ENCODE assay signal across 10 cellular contexts in the genomic region with DNA sequence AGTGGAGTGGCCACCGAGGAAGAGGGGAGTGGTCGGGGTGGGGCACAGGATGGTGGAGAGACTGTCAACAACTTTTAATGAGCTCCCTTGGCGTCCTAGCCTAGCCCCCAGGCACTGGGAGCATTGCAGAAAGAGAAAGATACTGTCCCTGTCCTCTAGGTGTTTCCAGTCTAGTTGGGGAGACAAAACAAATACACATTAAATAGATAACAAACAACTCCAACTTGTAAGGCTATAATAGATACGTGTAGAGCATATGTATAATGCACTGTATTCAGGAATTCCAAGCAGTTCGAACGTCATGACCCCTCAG. TPM values are rescaled to one million over a fixed set of nuclear protein-coding genes. Genes with fewer than 3 reads are reported as not detected.
DNase-seq lines count a peak whose midpoint lies in the region; ATAC-seq and TF ChIP-seq lines count a peak whose summit lies in the region.
"Had no signal": no experiment of that assay in that cellular context is flagged by ENCODE, and none has a peak within 500 bp of the region (broad histone marks: within the 10 kb centered on the region; RNA-seq: fewer than 3 reads in every experiment).

No MANE protein-coding gene starts in this region.

- no peak for DNase-seq in activated CD8-positive, alpha-beta memory T cell treated with anti-CD3 and anti-CD28 coated beads, Interleukin-2, amount 10 ng/mL, durations not matched to agents 7 days and 5 days
- DNase-seq in activated CD8-positive, alpha-beta memory T cell treated with anti-CD3 and anti-CD28 coated beads for 24 hours, result no peak
- no peak for DNase-seq in stomach
- no peak for DNase-seq in NCI-H82 (lab: John Stamatoyannopoulos, UW)

- H3K9me3 ChIP-seq in SU-DHL-6 (ENCODE audit: insufficient read depth, low read length) (no peaks in the 10 kb centered on the region), iPS-20b (ENCODE audit: insufficient read depth, low read depth, low read length) (no peaks in the 10 kb centered on the region), stomach (no peaks in the 10 kb centered on the region)

- H3K4me3 Mint-ChIP-seq in activated CD8-positive, alpha-beta memory T cell treated with anti-CD3 and anti-CD28 coated beads, Interleukin-2, amount 10 ng/mL, durations not matched to agents 7 days and 5 days, result peak overlapping the region; percentile 86

- peak overlapping the region; percentile 86 for H3K4me2 ChIP-seq in SU-DHL-6 (ENCODE audit: low read depth, low read length, poor library complexity, severe bottlenecking)

- H3K36me3 ChIP-seq in SU-DHL-6 (ENCODE audit: low read length) (no peaks in the 10 kb centered on the region), iPS-20b (ENCODE audit: insufficient read depth, low read depth, low read length) (no peaks in the 10 kb centered on the region), stomach (no peaks in the 10 kb centered on the region)

- no peak for TF ChIP-seq POLR2A in stomach (IDR thresholded peaks at IDR 0.05)

- H3K9me2 ChIP-seq in SU-DHL-6 (replicated peaks; ENCODE audit: insufficient read depth, low read length), result no peaks in the 10 kb centered on the region

- H3K4me1 ChIP-seq in iPS-20b (ENCODE audit: insufficient read depth, low read length), result peaks cover 20% of the 10 kb centered on the region; the same call in 1 of the 2 replicates
- peaks cover 11 to 26% (median 21%) of the 10 kb centered on the region in 4 donors for H3K4me1 ChIP-seq in stomach

- WGBS in stomach, 5 donors, result 17 to 31% (median 22%) methylated on average over 6 of the region's 6 CpGs

- H3K27ac Mint-ChIP-seq in activated CD8-positive, alpha-beta memory T cell treated with anti-CD3 and anti-CD28 coated beads, Interleukin-2, amount 10 ng/mL, durations not matched to agents 7 days and 5 days, result peak overlapping the region; percentile 48

- H3K4me3 ChIP-seq in SU-DHL-6 (ENCODE audit: insufficient read depth, low read length, poor library complexity, severe bottlenecking), result peak overlapping the region; percentile 79
- peak overlapping the region; percentile 28; the same call in 1 of the 2 replicates for H3K4me3 ChIP-seq in iPS-20b (ENCODE audit: low read length)
- peak overlapping the region; percentile 82 to 97 (median 90) for H3K4me3 ChIP-seq in stomach

- TF ChIP-seq EP300 in stomach (IDR thresholded peaks at IDR 0.05), result no peak

- H3F3A ChIP-seq in SU-DHL-6 (ENCODE audit: insufficient read depth), result no peaks in the 10 kb centered on the region

- H3K27me3 Mint-ChIP-seq in activated CD8-positive, alpha-beta memory T cell treated with anti-CD3 and anti-CD28 coated beads, Interleukin-2, amount 10 ng/mL, durations not matched to agents 7 days and 5 days, result peaks cover 6% of the 10 kb centered on the region

- H3K9ac ChIP-seq in SU-DHL-6 (ENCODE audit: low read length) (no peak overlapping the region), iPS-20b (ENCODE audit: low read depth, low read length) (no peak overlapping the region)

- 0 out of 2 replicates have a peak, but pooled peaks cover 7% of the 10 kb centered on the region for H4K20me1 ChIP-seq in SU-DHL-6 (ENCODE audit: low read depth, low read length)

- CTCF ChIA-PET in activated CD8-positive, alpha-beta memory T cell treated with anti-CD3 and anti-CD28 coated beads, Interleukin-2, amount 10 ng/mL, durations not matched to agents 7 days and 5 days (lab: Charles Lee), result interaction anchor here (0.6 to 4.0 kb wide), 16 partner anchors 9 to 171 kb away, joined by 3 to 15 read pairs (median 6); a partner anchor contains a TSS

- H3K4me1 Mint-ChIP-seq in activated CD8-positive, alpha-beta memory T cell treated with anti-CD3 and anti-CD28 coated beads, Interleukin-2, amount 10 ng/mL, durations not matched to agents 7 days and 5 days, result peaks cover 32% of the 10 kb centered on the region

- no peaks in the 10 kb centered on the region for H3K9me3 Mint-ChIP-seq in activated CD8-positive, alpha-beta memory T cell treated with anti-CD3 and anti-CD28 coated beads, Interleukin-2, amount 10 ng/mL, durations not matched to agents 7 days and 5 days (ENCODE audit: low read depth)

- H3K36me3 Mint-ChIP-seq in activated CD8-positive, alpha-beta memory T cell treated with anti-CD3 and anti-CD28 coated beads, Interleukin-2, amount 10 ng/mL, durations not matched to agents 7 days and 5 days, result no peaks in the 10 kb centered on the region

- H2AFZ ChIP-seq in SU-DHL-6 (ENCODE audit: low read depth, low read length, severe bottlenecking), result no peak overlapping the region

- peaks cover 17% of the 10 kb centered on the region for H3K79me2 ChIP-seq in SU-DHL-6 (ENCODE audit: insufficient read depth, low read length)

- no peak overlapping the region for H3K27ac ChIP-seq in SU-DHL-6 (ENCODE audit: low read depth, low read length)
- no peak overlapping the region for H3K27ac ChIP-seq in iPS-20b (ENCODE audit: low read length)
- peak overlapping the region in 3 of 5 donors; percentile 78 to 89 (median 82) for H3K27ac ChIP-seq in stomach
- H3K27ac ChIP-seq: epithelial cell of prostate had no signal

- no peak for TF ChIP-seq CTCF in SU-DHL-6 (IDR thresholded peaks at IDR 0.05; ENCODE audit: insufficient read depth, low read length, poor library complexity, severe bottlenecking)
- TF ChIP-seq CTCF in stomach (IDR thresholded peaks at IDR 0.05), result no peak

- intact Hi-C loops in stomach (cut with DNase I; ENCODE audit: low total_unique reads), result no loop called here

- ATAC-seq in activated CD8-positive, alpha-beta memory T cell treated with anti-CD3 and anti-CD28 coated beads, Interleukin-2, amount 10 ng/mL, durations not matched to agents 7 days and 5 days, result no peak
- no peak for ATAC-seq in HG02981 (IDR thresholded peaks at IDR 0.05; ENCODE audit: unreplicated experiment)
- no peak for ATAC-seq in HG03025 (IDR thresholded peaks at IDR 0.05; ENCODE audit: low FRiP score, unreplicated experiment)

- H3K27me3 ChIP-seq in SU-DHL-6 (ENCODE audit: low read length), result no peaks in the 10 kb centered on the region
- no peaks in the 10 kb centered on the region for H3K27me3 ChIP-seq in iPS-20b (ENCODE audit: insufficient read depth, low read length)
- no peaks in the 10 kb centered on the region for H3K27me3 ChIP-seq in stomach

RNA-seq across cellular contexts. Expression of a gene that starts 0.4 kb away (rescaled TPM):
- total RNA-seq in activated CD8-positive, alpha-beta memory T cell treated with anti-CD3 and anti-CD28 coated beads, Interleukin-2, amount 10 ng/mL, durations not matched to agents 7 days and 5 days, result 10 to 100 TPM; 30.2 to 34.7 TPM
- 10 to 100 TPM in 4 of 5 donors, 1 to 10 TPM in 1; 9.9 to 32.7 (median 17.9) TPM for total RNA-seq in stomach
- polyA plus RNA-seq in stomach, result 1 to 10 TPM; 4.6 to 7.2 (median 6.1) TPM

RNA-seq across cellular contexts. Expression of a gene that starts 14.0 kb away (rescaled TPM):
- total RNA-seq in activated CD8-positive, alpha-beta memory T cell treated with anti-CD3 and anti-CD28 coated beads, Interleukin-2, amount 10 ng/mL, durations not matched to agents 7 days and 5 days, result not detected
- not detected for total RNA-seq in stomach
- polyA plus RNA-seq in stomach, result under 1 TPM in 1 of 3 donors, not detected in 2; 0.44 TPM
- total RNA-seq: M059J had no signal

RNA-seq across cellular contexts. Expression of a gene that starts 47.8 kb away (rescaled TPM):
- 10 to 100 TPM; 29.6 to 42.1 TPM for total RNA-seq in activated CD8-positive, alpha-beta memory T cell treated with anti-CD3 and anti-CD28 coated beads, Interleukin-2, amount 10 ng/mL, durations not matched to agents 7 days and 5 days
- 100 to 1,000 TPM in 2 of 5 donors, 10 to 100 TPM in 3; 16.9 to 175 (median 43.8) TPM for total RNA-seq in stomach
- polyA plus RNA-seq in stomach, result 10 to 100 TPM in 1 of 3 donors, 1 to 10 TPM in 2; 4.6 to 17.5 (median 9.2) TPM

Comparison
In these comparisons a context has a peak if more than half of its experiments do, and no peak if none do; other contexts are left out.
1. H3K27ac ChIP-seq: peak in stomach (3 of 5); none in SU-DHL-6 (single experiment) and iPS-20b (single experiment).
2. H3K4me3 ChIP-seq: peak in every context shown above with its lines; median percentile 90 in stomach; 79 in SU-DHL-6; 28 in iPS-20b.